9 cellular contexts compared by ENCODE assay signal in genomic region chr5:54309237-54309636, GRCh38. TPM values are rescaled to one million over a fixed set of nuclear protein-coding genes. Genes with fewer than 3 reads are reported as not detected.
A peak's percentile ranks its signal among the peaks of the same experiment; 100 is the strongest.
DNase-seq lines count a peak whose midpoint lies in the region; TF ChIP-seq lines count a peak whose summit lies in the region.
"Had no signal": no experiment of that assay in that cellular context is flagged by ENCODE, and none has a peak within 500 bp of the region (broad histone marks: within the 10 kb centered on the region; RNA-seq: fewer than 3 reads in every experiment).

No MANE protein-coding gene starts in this region.

- H3K27ac ChIP-seq in liver (ENCODE audit: low read depth in 1 of 2, low read length in 2 of 2) (peak overlapping the region in 1 of 2 donors; percentile 10), tibial artery (peak overlapping the region; percentile 81 to 85)

- DNase-seq in AG20443 (ENCODE audit: low spot score) (peak; percentile 18), HT-29 (ENCODE audit: low spot score) (peak; percentile 45), astrocyte of the spinal cord (ENCODE audit: low read depth, low spot score) (peak; percentile 20), tibial artery (no peak), NCI-H1930 (lab: John Stamatoyannopoulos, UW) (no peak)
- no peak for DNase-seq in activated CD8-positive, alpha-beta memory T cell treated with anti-CD3 and anti-CD28 coated beads, Interleukin-2, amount 50 U/mL, for 4 hours
- DNase-seq in effector CD8-positive, alpha-beta T cell (lab: John Stamatoyannopoulos, UW), result no peak

- no peak for TF ChIP-seq RAD21 in liver (IDR thresholded peaks at IDR 0.05)

- peak overlapping the region; percentile 68 to 76 for H3K9ac ChIP-seq in liver (ENCODE audit: low read depth in 1 of 2, low read length in 2 of 2)

- in situ Hi-C loops in astrocyte of the spinal cord (cut with HindIII; ENCODE audit: low sequenced_read_pairs), result no loop called here

- TF ChIP-seq CTCF in astrocyte of the spinal cord (IDR thresholded peaks at IDR 0.05; ENCODE audit: low read depth, low read length) (no peak), liver (IDR thresholded peaks at IDR 0.05; ENCODE audit: low read depth, low read length, missing input control) (no peak), tibial artery (IDR thresholded peaks at IDR 0.05) (no peak)

- H3K36me3 ChIP-seq in liver (ENCODE audit: control insufficient read depth in 4 of 4, insufficient read depth in 3 of 4, low read depth in 1 of 4, low read length in 3 of 4) (no peaks in the 10 kb centered on the region), tibial artery (no peaks in the 10 kb centered on the region)

- H3K4me3 ChIP-seq in astrocyte of the spinal cord (ENCODE audit: low read depth, low read length) (peak overlapping the region; percentile 90), liver (ENCODE audit: low read depth in 1 of 3, low read length in 3 of 3) (peak overlapping the region; percentile 84 to 88 (median 87)), tibial artery (peak overlapping the region; percentile 86 to 97)

- H3K9me3 ChIP-seq in liver (ENCODE audit: control insufficient read depth in 4 of 4, low read length in 3 of 4), result no peaks in the 10 kb centered on the region
- H3K9me3 ChIP-seq in tibial artery, result no peaks in the 10 kb centered on the region
- H3K9me3 ChIP-seq: mucosa of descending colon had no signal

- H3K4me1 ChIP-seq in liver (ENCODE audit: control insufficient read depth in 4 of 4, insufficient read depth in 4 of 4, low read length in 3 of 4) (peaks cover 2 to 22% (median 17%) of the 10 kb centered on the region in 4 donors), tibial artery (peaks cover 0 to 18% (median 11%) of the 10 kb centered on the region in 4 donors)

- intact Hi-C loops in tibial artery (cut with DNase I; ENCODE audit: low total_unique reads), result no loop called here

- H3K27me3 ChIP-seq in liver (ENCODE audit: control insufficient read depth in 4 of 4, insufficient read depth in 4 of 4, low read length in 3 of 4) (no peaks in the 10 kb centered on the region), tibial artery (no peaks in the 10 kb centered on the region)

- WGBS in liver, result 13% methylated on average over 10 of the region's 10 CpGs

TF ChIP-seq in liver, 16 proteins besides CTCF, POLR2A, EP300 and RAD21:
- TF ChIP-seq FOXA2 (IDR thresholded peaks at IDR 0.05), result no peak
- no peak for TF ChIP-seq SP1 (IDR thresholded peaks at IDR 0.05)
- no peak for TF ChIP-seq RXRA (IDR thresholded peaks at IDR 0.05)
- TF ChIP-seq HNF4A (conservative IDR thresholded peaks at IDR 0.05), result no peak
- no peak for TF ChIP-seq FOXA1 (IDR thresholded peaks at IDR 0.05)

RNA-seq across cellular contexts. Expression of gene ARL15, which starts 1.1 kb away (rescaled TPM):
- 20.8 and 27.9 TPM in 2 replicates for total RNA-seq in HT-29 (2014; rRNA removed; shearing (Covaris generic))
- total RNA-seq in liver, result 10 to 100 TPM; 19.8 to 24.8 TPM
- 1 to 10 TPM; 5.0 to 6.8 TPM for polyA plus RNA-seq in liver

Comparison
In these comparisons a context has a peak if more than half of its experiments do, and no peak if none do; other contexts are left out.
1. DNase-seq: peak in AG20443 (single experiment), HT-29 (single experiment) and astrocyte of the spinal cord (single experiment); none in tibial artery (0 of 2), NCI-H1930 (0 of 2), activated CD8-positive, alpha-beta memory T cell treated with anti-CD3 and anti-CD28 coated beads, Interleukin-2, amount 50 U/mL, for 4 hours (single experiment) and effector CD8-positive, alpha-beta T cell (single experiment).
2. Peak in every context shown above with its lines, with median percentiles within 50 percentile points of each other: H3K4me3 ChIP-seq.